In the genomic region with DNA sequence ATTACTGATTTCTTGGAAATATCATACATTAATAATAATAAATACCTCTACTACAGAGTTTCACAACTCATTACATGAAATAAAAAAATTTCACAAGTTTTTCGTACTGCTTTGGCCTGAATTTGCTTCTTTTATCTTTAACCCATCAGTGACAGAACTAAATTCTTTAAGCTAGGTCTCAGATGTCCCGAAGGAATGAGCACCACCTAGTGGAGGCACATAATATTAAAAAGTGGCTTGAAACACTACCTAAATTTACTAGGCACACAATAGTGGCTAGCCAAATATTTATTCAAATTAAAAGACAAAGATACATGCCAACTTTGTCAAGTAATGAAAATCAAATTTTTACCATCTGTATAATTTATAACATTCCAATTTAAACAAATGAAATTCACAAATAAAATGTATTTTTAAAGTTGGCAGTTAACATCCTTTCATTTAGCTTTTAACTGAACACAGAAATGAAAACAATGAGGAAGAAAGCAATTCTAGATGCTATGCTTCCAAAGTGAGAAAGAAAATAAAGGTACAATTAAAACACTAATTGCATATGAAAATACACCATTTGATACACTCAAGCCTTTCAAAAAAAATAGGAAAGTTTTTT, we compare ENCODE assay signal across 8 cellular contexts.
DNase-seq lines count a peak whose midpoint lies in the region; ATAC-seq and TF ChIP-seq lines count a peak whose summit lies in the region.

No MANE protein-coding gene starts in this region.

- H3K27ac ChIP-seq in prostate gland, result no peak overlapping the region

- no peak for TF ChIP-seq POLR2A in prostate gland (IDR thresholded peaks at IDR 0.05)

- intact Hi-C loops in prostate gland (cut with DNase I) (loop anchor here (2.0 to 5.0 kb wide), 3 partner anchors 182 to 622 kb away; a partner anchor contains a TSS), posterior cingulate gyrus (cut with DNase I) (loop anchor here (2.0 to 10.0 kb wide), 3 partner anchors 437 to 735 kb away; no protein-coding TSS in a partner anchor)

- no peaks in the 10 kb centered on the region for H3K27me3 Mint-ChIP-seq in activated naive CD4-positive, alpha-beta T cell treated with anti-CD3 and anti-CD28 coated beads, Interleukin-2, amount 50 U/mL, for 24 hours
- H3K27me3 Mint-ChIP-seq in activated T-helper 17 cell treated with anti-CD3 and anti-CD28 coated beads, Interleukin-2, amount 50 U/mL, for 72 hours, result no peaks in the 10 kb centered on the region
- peaks cover 2% of the 10 kb centered on the region for H3K27me3 Mint-ChIP-seq in glutamatergic neuron (ENCODE audit: unreplicated experiment)

- H3K36me3 Mint-ChIP-seq in activated naive CD4-positive, alpha-beta T cell treated with anti-CD3 and anti-CD28 coated beads, Interleukin-2, amount 50 U/mL, for 24 hours, result peaks cover 2% of the 10 kb centered on the region
- H3K36me3 Mint-ChIP-seq in activated T-helper 17 cell treated with anti-CD3 and anti-CD28 coated beads, Interleukin-2, amount 50 U/mL, for 72 hours (ENCODE audit: low read depth), result no peaks in the 10 kb centered on the region
- no peaks in the 10 kb centered on the region for H3K36me3 Mint-ChIP-seq in glutamatergic neuron (ENCODE audit: unreplicated experiment)

- H3K9me3 Mint-ChIP-seq in activated naive CD4-positive, alpha-beta T cell treated with anti-CD3 and anti-CD28 coated beads, Interleukin-2, amount 50 U/mL, for 24 hours, result no peaks in the 10 kb centered on the region
- H3K9me3 Mint-ChIP-seq in activated T-helper 17 cell treated with anti-CD3 and anti-CD28 coated beads, Interleukin-2, amount 50 U/mL, for 72 hours, result no peaks in the 10 kb centered on the region
- H3K9me3 Mint-ChIP-seq in glutamatergic neuron (ENCODE audit: unreplicated experiment), result no peaks in the 10 kb centered on the region

- no peak overlapping the region for H3K27ac Mint-ChIP-seq in activated naive CD4-positive, alpha-beta T cell treated with anti-CD3 and anti-CD28 coated beads, Interleukin-2, amount 50 U/mL, for 24 hours
- peak overlapping the region; percentile 98 for H3K27ac Mint-ChIP-seq in activated T-helper 17 cell treated with anti-CD3 and anti-CD28 coated beads, Interleukin-2, amount 50 U/mL, for 72 hours
- H3K27ac Mint-ChIP-seq in glutamatergic neuron (ENCODE audit: unreplicated experiment), result no peak overlapping the region

- H3K4me3 ChIP-seq in prostate gland, result no peak overlapping the region

- 7% methylated on average over 2 of the region's 2 CpGs for WGBS in prostate gland

- H3K4me1 Mint-ChIP-seq in activated naive CD4-positive, alpha-beta T cell treated with anti-CD3 and anti-CD28 coated beads, Interleukin-2, amount 50 U/mL, for 24 hours, result peaks cover 58% of the 10 kb centered on the region
- peaks cover 19% of the 10 kb centered on the region for H3K4me1 Mint-ChIP-seq in activated T-helper 17 cell treated with anti-CD3 and anti-CD28 coated beads, Interleukin-2, amount 50 U/mL, for 72 hours
- H3K4me1 Mint-ChIP-seq in glutamatergic neuron (ENCODE audit: low read depth, unreplicated experiment), result peaks cover 11% of the 10 kb centered on the region

- H3K9me3 ChIP-seq in prostate gland, result no peaks in the 10 kb centered on the region

- ATAC-seq in activated T-helper 17 cell treated with anti-CD3 and anti-CD28 coated beads, Interleukin-2, amount 50 U/mL, for 72 hours (replicated peaks), result peak; percentile 58

- no peak for DNase-seq in activated naive CD4-positive, alpha-beta T cell treated with anti-CD3 and anti-CD28 coated beads, Interleukin-2, amount 50 U/mL, for 16 hours
- peak; percentile 53 for DNase-seq in HCEC 1CT
- DNase-seq in NCI-H345 (lab: John Stamatoyannopoulos, UW), result peak; percentile 54
- DNase-seq in glutamatergic neuron, result no peak
- peak; percentile 36 for DNase-seq in prostate gland (ENCODE audit: low spot score)
- DNase-seq in posterior cingulate gyrus, result no peak

- H3K4me1 ChIP-seq in prostate gland (replicated peaks), result no peaks in the 10 kb centered on the region

- H3K36me3 ChIP-seq in prostate gland, result no peaks in the 10 kb centered on the region

- TF ChIP-seq CTCF in glutamatergic neuron (IDR thresholded peaks at IDR 0.05; ENCODE audit: partially characterized antibody, unreplicated experiment), result peak; percentile 90
- peak; percentile 43 to 86 (median 75) for TF ChIP-seq CTCF in prostate gland (IDR thresholded peaks at IDR 0.05)

- peak overlapping the region; percentile 93 for H3K4me3 Mint-ChIP-seq in activated naive CD4-positive, alpha-beta T cell treated with anti-CD3 and anti-CD28 coated beads, Interleukin-2, amount 50 U/mL, for 24 hours
- H3K4me3 Mint-ChIP-seq in activated T-helper 17 cell treated with anti-CD3 and anti-CD28 coated beads, Interleukin-2, amount 50 U/mL, for 72 hours, result peak overlapping the region; percentile 91
- no peak overlapping the region for H3K4me3 Mint-ChIP-seq in glutamatergic neuron (ENCODE audit: unreplicated experiment)

- H3K27me3 ChIP-seq in prostate gland (replicated peaks; ENCODE audit: insufficient read depth), result no peaks in the 10 kb centered on the region

Comparison
In these comparisons a context has a peak if more than half of its experiments do, and no peak if none do; other contexts are left out.
1. DNase-seq: peak in HCEC 1CT (single experiment), NCI-H345 (single experiment) and prostate gland (single experiment); none in activated naive CD4-positive, alpha-beta T cell treated with anti-CD3 and anti-CD28 coated beads, Interleukin-2, amount 50 U/mL, for 16 hours (single experiment), glutamatergic neuron (single experiment) and posterior cingulate gyrus (0 of 10).